ENCODE assay signal across 7 cellular contexts in genomic region chr22:50218996-50219727, GRCh38. TPM values are rescaled to one million over a fixed set of nuclear protein-coding genes. Genes with fewer than 3 reads are reported as not detected.
A peak's percentile ranks its signal among the peaks of the same experiment; 100 is the strongest.
DNase-seq lines count a peak whose midpoint lies in the region; TF ChIP-seq lines count a peak whose summit lies in the region.

No MANE protein-coding gene starts in this region.

- no peaks in the 10 kb centered on the region for H3K9me3 Mint-ChIP-seq in HFFc6
- no peaks in the 10 kb centered on the region for H3K9me3 Mint-ChIP-seq in activated T-cell treated with anti-CD3 and anti-CD28 coated beads, Interleukin-2, amount 50 U/mL, for 24 hours

- intact Hi-C loops in prostate gland (cut with DNase I) = no loop called here

- H3K27me3 Mint-ChIP-seq in HFFc6 (ENCODE audit: insufficient read depth) = peaks cover 2% of the 10 kb centered on the region
- H3K27me3 Mint-ChIP-seq in activated T-cell treated with anti-CD3 and anti-CD28 coated beads, Interleukin-2, amount 50 U/mL, for 24 hours = no peaks in the 10 kb centered on the region

- no peaks in the 10 kb centered on the region for H3K4me1 ChIP-seq in prostate gland (replicated peaks)

- H3K36me3 Mint-ChIP-seq in HFFc6 (ENCODE audit: low read depth) = peaks cover 13% of the 10 kb centered on the region
- H3K36me3 Mint-ChIP-seq in activated T-cell treated with anti-CD3 and anti-CD28 coated beads, Interleukin-2, amount 50 U/mL, for 24 hours (ENCODE audit: low read depth) = peaks cover 92% of the 10 kb centered on the region

- DNase-seq in HFFc6 (peak; percentile 40), OCI-M1 (lab: John Stamatoyannopoulos, UW) (peak; percentile 37), fibroblast of mammary gland (ENCODE audit: low read depth) (peak; percentile 85), prostate gland (ENCODE audit: low spot score) (peak; percentile 97), NCI-H146 treated with DMSO at 0.1 percent for 48 hours (lab: John Stamatoyannopoulos, UW; ENCODE audit: unreplicated experiment) (no peak), NCI-H146 (lab: John Stamatoyannopoulos, UW) (no peak)
- no peak for DNase-seq in activated T-cell treated with anti-CD3 and anti-CD28 coated beads, Interleukin-2, amount 50 U/mL, for 24 hours

- TF ChIP-seq CTCF in HFFc6 (IDR thresholded peaks at IDR 0.05) = no peak
- TF ChIP-seq CTCF in fibroblast of mammary gland (conservative IDR thresholded peaks at IDR 0.05; ENCODE audit: control insufficient read depth, insufficient read depth, low read depth, low read length) = no peak
- peak in 1 of 4 experiments; percentile 17 for TF ChIP-seq CTCF in prostate gland (IDR thresholded peaks at IDR 0.05)

- no peak overlapping the region; the same call in 1 of the 2 replicates for H3K27ac Mint-ChIP-seq in HFFc6
- no peak overlapping the region for H3K27ac Mint-ChIP-seq in activated T-cell treated with anti-CD3 and anti-CD28 coated beads, Interleukin-2, amount 50 U/mL, for 24 hours

- no peaks in the 10 kb centered on the region for H3K27me3 ChIP-seq in prostate gland (replicated peaks; ENCODE audit: insufficient read depth)

- no peak for TF ChIP-seq POLR2A in prostate gland (IDR thresholded peaks at IDR 0.05)

- 58% methylated on average over 41 of the region's 42 CpGs for WGBS in prostate gland

- peaks cover 32 to 49% of the 10 kb centered on the region in 2 donors for H3K36me3 ChIP-seq in prostate gland

- H3K9me3 ChIP-seq in prostate gland = no peaks in the 10 kb centered on the region

- no peak overlapping the region for H3K4me3 Mint-ChIP-seq in HFFc6
- H3K4me3 Mint-ChIP-seq in activated T-cell treated with anti-CD3 and anti-CD28 coated beads, Interleukin-2, amount 50 U/mL, for 24 hours = no peak overlapping the region

- H3K4me1 Mint-ChIP-seq in HFFc6 (ENCODE audit: low read depth) = no peaks in the 10 kb centered on the region
- H3K4me1 Mint-ChIP-seq in activated T-cell treated with anti-CD3 and anti-CD28 coated beads, Interleukin-2, amount 50 U/mL, for 24 hours (ENCODE audit: low read depth) = no peaks in the 10 kb centered on the region

- no peak overlapping the region for H3K27ac ChIP-seq in prostate gland

- H3K4me3 ChIP-seq in fibroblast of mammary gland (ENCODE audit: control insufficient read depth, low read depth, low read length) = no peak overlapping the region
- H3K4me3 ChIP-seq in prostate gland = no peak overlapping the region

RNA-seq across cellular contexts. Expression of gene SELENOO, which starts 18.4 kb away (rescaled TPM):
- 10 to 100 TPM; 14.4 to 18.0 (median 16.0) TPM for total RNA-seq in HFFc6 (2021; fragmentation: NEBNext Ultra II Directional; extraction: Animal tissue kit (Norgen Biotek cat#: 25700))
- total RNA-seq in prostate gland = 10 to 100 TPM; 51.8 to 58.5 TPM

RNA-seq across cellular contexts. Expression of gene TUBGCP6, which starts 25.7 kb away (rescaled TPM):
- total RNA-seq in HFFc6 (2021; fragmentation: NEBNext Ultra II Directional; extraction: Animal tissue kit (Norgen Biotek cat#: 25700)) = 10 to 100 TPM; 20.1 to 26.8 (median 21.7) TPM
- 100 to 1,000 TPM in 1 of 2 donors, 10 to 100 TPM in 1; 56.3 to 117 TPM for total RNA-seq in prostate gland

RNA-seq across cellular contexts. Expression of gene HDAC10, which starts 31.9 kb away (rescaled TPM):
- total RNA-seq in HFFc6 (2021; fragmentation: NEBNext Ultra II Directional; extraction: Animal tissue kit (Norgen Biotek cat#: 25700)) = 10 to 100 TPM; 24.2 to 30.9 (median 28.9) TPM
- total RNA-seq in prostate gland = 10 to 100 TPM; 36.9 to 41.3 TPM

RNA-seq across cellular contexts. Expression of gene TRABD, which starts 33.4 kb away (rescaled TPM):
- 10 to 100 TPM; 25.0 to 36.0 (median 27.6) TPM for total RNA-seq in HFFc6 (2021; fragmentation: NEBNext Ultra II Directional; extraction: Animal tissue kit (Norgen Biotek cat#: 25700))
- total RNA-seq in prostate gland = 10 to 100 TPM; 39.1 to 43.1 TPM

RNA-seq across cellular contexts. Expression of gene MAPK12, which starts 42.3 kb away (rescaled TPM):
- 10 to 100 TPM; 31.4 to 39.5 (median 34.1) TPM for total RNA-seq in HFFc6 (2021; fragmentation: NEBNext Ultra II Directional; extraction: Animal tissue kit (Norgen Biotek cat#: 25700))
- 10 to 100 TPM in 1 of 2 donors, 1 to 10 TPM in 1; 8.4 to 18.0 TPM for total RNA-seq in prostate gland

Comparison
In these comparisons a context has a peak if more than half of its experiments do, and no peak if none do; other contexts are left out.
1. DNase-seq: peak in HFFc6 (single experiment), OCI-M1 (single experiment), fibroblast of mammary gland (single experiment) and prostate gland (single experiment); none in activated T-cell treated with anti-CD3 and anti-CD28 coated beads, Interleukin-2, amount 50 U/mL, for 24 hours (single experiment), NCI-H146 treated with DMSO at 0.1 percent for 48 hours (single experiment) and NCI-H146 (single experiment).